Comparison of ENCODE assay signal across 24 cellular contexts in the genomic region with DNA sequence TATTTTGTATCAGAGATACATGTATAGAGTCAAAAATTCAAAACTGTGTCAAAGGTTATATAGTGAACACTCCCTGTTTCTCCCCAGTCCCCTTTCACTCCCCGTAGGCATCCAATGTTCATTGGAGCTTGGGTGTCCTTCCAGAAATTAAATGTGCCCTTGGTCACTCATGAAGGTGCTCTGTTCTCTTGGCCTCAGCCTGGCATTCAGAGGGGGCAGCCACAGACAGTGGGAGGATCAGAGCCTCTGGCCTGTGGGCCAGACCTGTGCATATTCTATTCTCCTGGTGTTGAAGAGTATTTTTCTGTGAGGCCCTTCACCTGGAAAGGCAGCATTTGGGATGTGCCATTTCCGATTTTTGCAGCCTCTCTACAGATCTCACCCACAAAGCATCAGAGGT.
DNase-seq lines count a peak whose midpoint lies in the region; ATAC-seq and TF ChIP-seq lines count a peak whose summit lies in the region.
"Had no signal": no experiment of that assay in that cellular context is flagged by ENCODE, and none has a peak within 500 bp of the region (broad histone marks: within the 10 kb centered on the region; RNA-seq: fewer than 3 reads in every experiment).

No MANE protein-coding gene starts in this region.

- no peak overlapping the region for H2AFZ ChIP-seq in IMR-90 (replicated peaks; ENCODE audit: low read length, poor library complexity)
- H2AFZ ChIP-seq in mesenchymal stem cell (ENCODE audit: low read depth, low read length): no peak overlapping the region
- H2AFZ ChIP-seq: GM23338 had no signal

- no peak overlapping the region for H2BK5ac ChIP-seq in IMR-90 (ENCODE audit: low read depth, low read length, poor library complexity, severe bottlenecking)
- no peak overlapping the region for H2BK5ac ChIP-seq in mesenchymal stem cell (ENCODE audit: low read depth, low read length, poor library complexity, severe bottlenecking)

- H3K4me2 ChIP-seq in IMR-90 (ENCODE audit: low read depth, low read length) (no peak overlapping the region), mesenchymal stem cell (ENCODE audit: low read length, poor library complexity, severe bottlenecking) (no peak overlapping the region)
- H3K4me2 ChIP-seq: GM23338, KMS-11 had no signal

- H3K27ac ChIP-seq in IMR-90 (ENCODE audit: insufficient read depth, low read length): no peak overlapping the region
- H3K27ac ChIP-seq in mesenchymal stem cell (ENCODE audit: low read length, poor library complexity, severe bottlenecking): no peak overlapping the region
- H3K27ac ChIP-seq: KMS-11 had no signal

- H3K56ac ChIP-seq in IMR-90 (ENCODE audit: extremely low read depth, insufficient read depth, low read length): no peak overlapping the region

- no peaks in the 10 kb centered on the region for H3K27me3 Mint-ChIP-seq in activated naive CD8-positive, alpha-beta T cell treated with anti-CD3 and anti-CD28 coated beads, Interleukin-2, amount 10 ng/mL, durations not matched to agents 7 days and 5 days
- no peaks in the 10 kb centered on the region for H3K27me3 Mint-ChIP-seq in activated naive CD8-positive, alpha-beta T cell treated with anti-CD3 and anti-CD28 coated beads for 36 hours
- H3K27me3 Mint-ChIP-seq in activated CD8-positive, alpha-beta T cell treated with anti-CD3 and anti-CD28 coated beads for 36 hours: no peaks in the 10 kb centered on the region
- H3K27me3 Mint-ChIP-seq: CD4-positive, alpha-beta memory T cell had no signal

- POLR2A ChIA-PET in activated naive CD8-positive, alpha-beta T cell treated with anti-CD3 and anti-CD28 coated beads, Interleukin-2, amount 10 ng/mL, durations not matched to agents 7 days and 5 days (lab: Charles Lee): no interaction called here
- POLR2A ChIA-PET in IMR-90 (lab: Charles Lee; ENCODE audit: unreplicated experiment): no interaction called here
- POLR2A ChIA-PET in activated CD8-positive, alpha-beta T cell treated with anti-CD3 and anti-CD28 coated beads for 36 hours (lab: Charles Lee): no interaction called here

- H3K14ac ChIP-seq in IMR-90 (replicated peaks; ENCODE audit: low read depth, low read length) (no peak overlapping the region), mesenchymal stem cell (ENCODE audit: low read length in 2 of 2) (no peak overlapping the region)

- no CpG with 5 or more reads among the region's 2 CpGs for WGBS in IMR-90 (ENCODE audit: extremely low coverage in 2 of 2, insufficient read length in 1 of 2), 2 experiments
- 97% methylated on average over 2 of the region's 2 CpGs for WGBS in mesenchymal stem cell

- H2BK20ac ChIP-seq in IMR-90 (ENCODE audit: low read depth, low read length): no peak overlapping the region

- H3K9ac ChIP-seq in IMR-90 (ENCODE audit: low read depth, low read length) (no peak overlapping the region), mesenchymal stem cell (ENCODE audit: low read length) (no peak overlapping the region)
- H3K9ac ChIP-seq: KMS-11 had no signal

- no peak overlapping the region for H3K4me3 Mint-ChIP-seq in activated naive CD8-positive, alpha-beta T cell treated with anti-CD3 and anti-CD28 coated beads, Interleukin-2, amount 10 ng/mL, durations not matched to agents 7 days and 5 days
- no peak overlapping the region for H3K4me3 Mint-ChIP-seq in activated naive CD8-positive, alpha-beta T cell treated with anti-CD3 and anti-CD28 coated beads for 36 hours
- H3K4me3 Mint-ChIP-seq in activated CD8-positive, alpha-beta T cell treated with anti-CD3 and anti-CD28 coated beads for 36 hours: no peak overlapping the region
- H3K4me3 Mint-ChIP-seq: CD4-positive, alpha-beta memory T cell; GM23338; H9; HFFc6 had no signal

- H3K79me1 ChIP-seq in IMR-90 (ENCODE audit: low read depth in 1 of 2, low read length in 2 of 2) (peaks cover 0 to 12% of the 10 kb centered on the region in 2 experiments; a peak in 1 of 4 replicates), mesenchymal stem cell (replicated peaks; ENCODE audit: low read length, poor library complexity, severe bottlenecking) (peaks cover 5% of the 10 kb centered on the region)

- H3K4me1 ChIP-seq in IMR-90 (ENCODE audit: control insufficient read depth, insufficient read depth, low read length) (peaks cover 3% of the 10 kb centered on the region; the same call in 1 of the 2 replicates), mesenchymal stem cell (ENCODE audit: control insufficient read depth, insufficient read depth, low read depth, low read length) (peaks cover 3% of the 10 kb centered on the region)

- H4K91ac ChIP-seq in IMR-90 (ENCODE audit: insufficient read depth, low read depth, low read length) (peak overlapping the region; percentile 59; the same call in 1 of the 2 replicates), mesenchymal stem cell (ENCODE audit: low read length) (no peak overlapping the region)

- no peak for ATAC-seq in activated naive CD8-positive, alpha-beta T cell treated with anti-CD3 and anti-CD28 coated beads, Interleukin-2, amount 10 ng/mL, durations not matched to agents 7 days and 5 days (ENCODE audit: low read depth)
- ATAC-seq in IMR-90 (ENCODE audit: low read depth) (no peak), HG03439 (IDR thresholded peaks at IDR 0.05; ENCODE audit: unreplicated experiment) (no peak)
- ATAC-seq in activated CD8-positive, alpha-beta T cell treated with anti-CD3 and anti-CD28 coated beads for 36 hours: no peak
- ATAC-seq: GM12878, GM23338 had no signal

- no peak for TF ChIP-seq RAD21 in IMR-90 (IDR thresholded peaks at IDR 0.05; ENCODE audit: low read length)

- H2BK12ac ChIP-seq in mesenchymal stem cell (ENCODE audit: low read length in 2 of 2): no peak overlapping the region

- no TSS peak for BruUV-seq in IMR-90 (replicated peaks; lab: Mats Ljungman, UMichigan)

- H3K9me3 ChIP-seq in IMR-90 (ENCODE audit: control insufficient read depth, insufficient read depth, low read length) (peaks cover 7% of the 10 kb centered on the region), mesenchymal stem cell (ENCODE audit: control insufficient read depth, low read length) (peaks cover 26% of the 10 kb centered on the region)

- H3K4ac ChIP-seq in IMR-90 (ENCODE audit: low read depth, low read length) (no peak overlapping the region), mesenchymal stem cell (ENCODE audit: low read depth in 1 of 2, low read length in 2 of 2) (no peak overlapping the region)

- H3K4me3 ChIP-seq in IMR-90 (ENCODE audit: insufficient read depth, low read depth, low read length) (no peak overlapping the region), mesenchymal stem cell (ENCODE audit: insufficient read depth in 1 of 2, low read depth in 1 of 2, low read length in 2 of 2) (no peak overlapping the region)
- H3K4me3 ChIP-seq: GM12878, GM23338 had no signal

- peak overlapping the region; percentile 83 for H3K27ac Mint-ChIP-seq in activated naive CD8-positive, alpha-beta T cell treated with anti-CD3 and anti-CD28 coated beads, Interleukin-2, amount 10 ng/mL, durations not matched to agents 7 days and 5 days
- no peak overlapping the region for H3K27ac Mint-ChIP-seq in activated naive CD8-positive, alpha-beta T cell treated with anti-CD3 and anti-CD28 coated beads for 36 hours
- H3K27ac Mint-ChIP-seq in activated CD8-positive, alpha-beta T cell treated with anti-CD3 and anti-CD28 coated beads for 36 hours: peak overlapping the region; percentile 59
- H3K27ac Mint-ChIP-seq: CD4-positive, alpha-beta memory T cell; GM23338; H9; HFFc6 had no signal

- H4K5ac ChIP-seq in IMR-90 (ENCODE audit: low read depth, low read length): no peak overlapping the region

- DNase-seq in activated naive CD8-positive, alpha-beta T cell treated with anti-CD3 and anti-CD28 coated beads, Interleukin-2, amount 10 ng/mL, durations not matched to agents 7 days and 5 days: no peak
- no peak for DNase-seq in activated naive CD8-positive, alpha-beta T cell treated with anti-CD3 and anti-CD28 coated beads for 36 hours
- DNase-seq in IMR-90 (no peak), mesenchymal stem cell (no peak), NCI-H524 treated with DMSO at 0.1 percent for 48 hours (lab: John Stamatoyannopoulos, UW) (no peak), DMS 273 (lab: John Stamatoyannopoulos, UW; ENCODE audit: unreplicated experiment) (no peak)
- DNase-seq in activated CD8-positive, alpha-beta T cell treated with anti-CD3 and anti-CD28 coated beads for 36 hours: no peak
- DNase-seq: C1 segment of cervical spinal cord; CD4-positive, alpha-beta memory T cell; COR-L47; DMS 273 treated with DMSO at 0.1 percent for 48 hours; DMS79; EL; GDM1; H9; HFFc6; MM.1S; NCI-H2029 treated with DMSO at 0.1 percent for 48 hours; NCI-H2227 treated with DMSO at 0.1 percent for 48 hours; OCI-M1 had no signal

- no peak overlapping the region for H2AK9ac ChIP-seq in IMR-90 (replicated peaks; ENCODE audit: low read depth, low read length, poor library complexity)

- CTCF ChIA-PET in IMR-90 (lab: Yijun Ruan, JAX): interaction anchor here (0.7 kb wide), 1 partner anchor 224 kb away, joined by 4 read pairs; no protein-coding TSS in a partner anchor
- CTCF ChIA-PET in activated CD8-positive, alpha-beta T cell treated with anti-CD3 and anti-CD28 coated beads for 36 hours (lab: Charles Lee): no interaction called here

- H3K27me3 ChIP-seq in IMR-90 (ENCODE audit: control insufficient read depth, insufficient read depth, low read length) (no peaks in the 10 kb centered on the region), mesenchymal stem cell (ENCODE audit: control insufficient read depth in 1 of 2, insufficient read depth in 1 of 2, low read length in 2 of 2) (no peaks in the 10 kb centered on the region)

- peaks cover 72% of the 10 kb centered on the region for H3K36me3 Mint-ChIP-seq in activated naive CD8-positive, alpha-beta T cell treated with anti-CD3 and anti-CD28 coated beads, Interleukin-2, amount 10 ng/mL, durations not matched to agents 7 days and 5 days
- H3K36me3 Mint-ChIP-seq in activated naive CD8-positive, alpha-beta T cell treated with anti-CD3 and anti-CD28 coated beads for 36 hours: peaks cover 72% of the 10 kb centered on the region
- peaks cover 60% of the 10 kb centered on the region for H3K36me3 Mint-ChIP-seq in activated CD8-positive, alpha-beta T cell treated with anti-CD3 and anti-CD28 coated beads for 36 hours (ENCODE audit: low read depth)

- H4K8ac ChIP-seq in IMR-90 (ENCODE audit: low read depth in 2 of 2, low read length in 2 of 2): no peak overlapping the region
- H4K8ac ChIP-seq in mesenchymal stem cell (ENCODE audit: low read length): no peak overlapping the region

- dilution Hi-C loops in IMR-90 (cut with HindIII; ENCODE audit: low sequenced_read_pairs, unreplicated experiment): no loop called here

- intact Hi-C loops in IMR-90 (cut with micrococcal nuclease): no loop called here
- intact Hi-C loops in activated CD8-positive, alpha-beta T cell treated with anti-CD3 and anti-CD28 coated beads for 36 hours (cut with micrococcal nuclease): loop anchor here (2.0 kb wide), 1 partner anchor 57 kb away; no protein-coding TSS in a partner anchor

- H3K18ac ChIP-seq in IMR-90 (ENCODE audit: low read depth, low read length) (no peak overlapping the region), mesenchymal stem cell (ENCODE audit: low read depth in 1 of 2, low read length in 2 of 2) (no peak overlapping the region)

- no peak overlapping the region for H2AK5ac ChIP-seq in IMR-90 (ENCODE audit: low read depth, low read length)
- H2AK5ac ChIP-seq in mesenchymal stem cell (ENCODE audit: low read length, severe bottlenecking): no peak overlapping the region

- peaks cover 11% of the 10 kb centered on the region for H3K9me3 Mint-ChIP-seq in activated naive CD8-positive, alpha-beta T cell treated with anti-CD3 and anti-CD28 coated beads, Interleukin-2, amount 10 ng/mL, durations not matched to agents 7 days and 5 days
- H3K9me3 Mint-ChIP-seq in activated naive CD8-positive, alpha-beta T cell treated with anti-CD3 and anti-CD28 coated beads for 36 hours: peaks cover 23% of the 10 kb centered on the region
- H3K9me3 Mint-ChIP-seq in activated CD8-positive, alpha-beta T cell treated with anti-CD3 and anti-CD28 coated beads for 36 hours: peaks cover 11% of the 10 kb centered on the region
- H3K9me3 Mint-ChIP-seq: GM23338 had no signal

- TF ChIP-seq POLR2A in IMR-90 (IDR thresholded peaks at IDR 0.05; ENCODE audit: low read depth, low read length): no peak

- in situ Hi-C loops in IMR-90 (cut with MboI; ENCODE audit: low sequenced_read_pairs): no loop called here

- H3K23ac ChIP-seq in IMR-90 (ENCODE audit: low read depth, low read length) (no peak overlapping the region), mesenchymal stem cell (ENCODE audit: low read length in 2 of 2) (no peak overlapping the region)

- no peak overlapping the region for H2BK120ac ChIP-seq in IMR-90 (ENCODE audit: low read depth, low read length)
- peak overlapping the region; percentile 15 for H2BK120ac ChIP-seq in mesenchymal stem cell (ENCODE audit: low read depth, low read length)

- H4K20me1 ChIP-seq in IMR-90 (ENCODE audit: insufficient read depth, low read length): no peaks in the 10 kb centered on the region

- H2BK15ac ChIP-seq in IMR-90 (ENCODE audit: low read depth, low read length) (no peak overlapping the region), mesenchymal stem cell (ENCODE audit: low read depth, poor library complexity, severe bottlenecking) (no peak overlapping the region)

- H3K36me3 ChIP-seq in IMR-90 (ENCODE audit: control insufficient read depth, insufficient read depth, low read length) (peaks cover 26% of the 10 kb centered on the region), mesenchymal stem cell (ENCODE audit: control insufficient read depth in 1 of 2, insufficient read depth in 2 of 2, low read depth in 1 of 2, low read length in 2 of 2) (peaks cover 35 to 38% of the 10 kb centered on the region in 2 experiments)

- H3K9me1 ChIP-seq in IMR-90 (ENCODE audit: insufficient read depth, low read length): peaks cover 11% of the 10 kb centered on the region; the same call in 1 of the 2 replicates

- TF ChIP-seq CTCF in IMR-90 (conservative IDR thresholded peaks at IDR 0.05; ENCODE audit: low read depth, low read length): no peak
- TF ChIP-seq CTCF in activated CD8-positive, alpha-beta T cell treated with anti-CD3 and anti-CD28 coated beads for 36 hours (IDR thresholded peaks at IDR 0.05): no peak

- peaks cover 24% of the 10 kb centered on the region for H3K4me1 Mint-ChIP-seq in activated naive CD8-positive, alpha-beta T cell treated with anti-CD3 and anti-CD28 coated beads, Interleukin-2, amount 10 ng/mL, durations not matched to agents 7 days and 5 days
- H3K4me1 Mint-ChIP-seq in activated naive CD8-positive, alpha-beta T cell treated with anti-CD3 and anti-CD28 coated beads for 36 hours: no peaks in the 10 kb centered on the region
- peaks cover 12% of the 10 kb centered on the region for H3K4me1 Mint-ChIP-seq in activated CD8-positive, alpha-beta T cell treated with anti-CD3 and anti-CD28 coated beads for 36 hours (ENCODE audit: low read depth)
- H3K4me1 Mint-ChIP-seq: CD4-positive, alpha-beta memory T cell had no signal
